ENCODE assay signal across 8 cellular contexts in genomic region chr16:87895641-87896141, GRCh38. TPM values are rescaled to one million over a fixed set of nuclear protein-coding genes. Genes with fewer than 3 reads are reported as not detected.
DNase-seq lines count a peak whose midpoint lies in the region; ATAC-seq and TF ChIP-seq lines count a peak whose summit lies in the region.

No MANE protein-coding gene starts in this region.

- H3K27me3 Mint-ChIP-seq in endothelial cell (ENCODE audit: unreplicated experiment): peaks cover 5% of the 10 kb centered on the region

- peak; percentile 92 for DNase-seq in activated CD4-positive, alpha-beta T cell treated with anti-CD3 and anti-CD28 coated beads for 48 hours
- peak; percentile 50 for DNase-seq in effector CD4-positive, alpha-beta T cell
- DNase-seq in stimulated activated CD4-positive, alpha-beta T cell treated with anti-CD3 and anti-CD28 coated beads, Interleukin-4, amount 100 ng/mL, for 24 hours: peak; percentile 89
- DNase-seq in H7 (no peak), endothelial cell (ENCODE audit: low spot score) (no peak), HT-29 (ENCODE audit: low spot score) (no peak)

- no peaks in the 10 kb centered on the region for H3K9me3 Mint-ChIP-seq in endothelial cell (ENCODE audit: unreplicated experiment)

- no peak for TF ChIP-seq POLR2A in GM18505 (IDR thresholded peaks at IDR 0.05; ENCODE audit: borderline replicate concordance, extremely low read depth, insufficient read depth, insufficient read length)

- H3K4me3 Mint-ChIP-seq in endothelial cell (ENCODE audit: unreplicated experiment): no peak overlapping the region

- H3K36me3 ChIP-seq in H7 (replicated peaks; ENCODE audit: control insufficient read depth, insufficient read depth, low read length): no peaks in the 10 kb centered on the region

- no peaks in the 10 kb centered on the region for H3K36me3 Mint-ChIP-seq in endothelial cell (ENCODE audit: low read depth, unreplicated experiment)

- no peak for TF ChIP-seq CTCF in endothelial cell (IDR thresholded peaks at IDR 0.05; ENCODE audit: unreplicated experiment)

- H3K4me3 ChIP-seq in H7 (ENCODE audit: insufficient read depth, low read depth, low read length): no peak overlapping the region

- ATAC-seq in GM18505 (IDR thresholded peaks at IDR 0.05; ENCODE audit: unreplicated experiment) (peak; percentile 70), HG03135 (IDR thresholded peaks at IDR 0.05; ENCODE audit: unreplicated experiment) (peak; percentile 57)

- H3K27ac Mint-ChIP-seq in endothelial cell (ENCODE audit: unreplicated experiment): no peak overlapping the region

- H3K27me3 ChIP-seq in H7 (ENCODE audit: control insufficient read depth, insufficient read depth, low read length): no peaks in the 10 kb centered on the region

- no peaks in the 10 kb centered on the region for H3K4me1 Mint-ChIP-seq in endothelial cell (ENCODE audit: unreplicated experiment)

RNA-seq across cellular contexts. Expression of gene SLC7A5, which starts 26.4 kb away (rescaled TPM):
- 91.6 and 188 TPM in 2 replicates for total RNA-seq in H7 (2014; rRNA removed; shearing (Covaris generic))
- 18.8 TPM for total RNA-seq in endothelial cell (ENCODE audit: unreplicated experiment)
- 125 and 147 TPM in 2 replicates for total RNA-seq in HT-29 (2014; rRNA removed; shearing (Covaris generic))

RNA-seq across cellular contexts. Expression of gene CA5A, which starts 40.6 kb away (rescaled TPM):
- not detected in 2 replicates for total RNA-seq in H7 (2014; rRNA removed; shearing (Covaris generic))
- not detected for total RNA-seq in endothelial cell (ENCODE audit: unreplicated experiment)
- not detected in 2 replicates for total RNA-seq in HT-29 (2014; rRNA removed; shearing (Covaris generic))

RNA-seq across cellular contexts. Expression of gene BANP, which starts 55.5 kb away (rescaled TPM):
- 37.3 and 39.3 TPM in 2 replicates for total RNA-seq in H7 (2014; rRNA removed; shearing (Covaris generic))
- total RNA-seq in endothelial cell (ENCODE audit: unreplicated experiment): 33.3 TPM
- 19.5 and 22.8 TPM in 2 replicates for total RNA-seq in HT-29 (2014; rRNA removed; shearing (Covaris generic))

Comparison
In these comparisons a context has a peak if more than half of its experiments do, and no peak if none do; other contexts are left out.
1. DNase-seq: peak in activated CD4-positive, alpha-beta T cell treated with anti-CD3 and anti-CD28 coated beads for 48 hours (single experiment), effector CD4-positive, alpha-beta T cell (single experiment) and stimulated activated CD4-positive, alpha-beta T cell treated with anti-CD3 and anti-CD28 coated beads, Interleukin-4, amount 100 ng/mL, for 24 hours (single experiment); none in H7 (single experiment), endothelial cell (single experiment) and HT-29 (single experiment).